ENCODE assay signal across 1 cellular context in the genomic region with DNA sequence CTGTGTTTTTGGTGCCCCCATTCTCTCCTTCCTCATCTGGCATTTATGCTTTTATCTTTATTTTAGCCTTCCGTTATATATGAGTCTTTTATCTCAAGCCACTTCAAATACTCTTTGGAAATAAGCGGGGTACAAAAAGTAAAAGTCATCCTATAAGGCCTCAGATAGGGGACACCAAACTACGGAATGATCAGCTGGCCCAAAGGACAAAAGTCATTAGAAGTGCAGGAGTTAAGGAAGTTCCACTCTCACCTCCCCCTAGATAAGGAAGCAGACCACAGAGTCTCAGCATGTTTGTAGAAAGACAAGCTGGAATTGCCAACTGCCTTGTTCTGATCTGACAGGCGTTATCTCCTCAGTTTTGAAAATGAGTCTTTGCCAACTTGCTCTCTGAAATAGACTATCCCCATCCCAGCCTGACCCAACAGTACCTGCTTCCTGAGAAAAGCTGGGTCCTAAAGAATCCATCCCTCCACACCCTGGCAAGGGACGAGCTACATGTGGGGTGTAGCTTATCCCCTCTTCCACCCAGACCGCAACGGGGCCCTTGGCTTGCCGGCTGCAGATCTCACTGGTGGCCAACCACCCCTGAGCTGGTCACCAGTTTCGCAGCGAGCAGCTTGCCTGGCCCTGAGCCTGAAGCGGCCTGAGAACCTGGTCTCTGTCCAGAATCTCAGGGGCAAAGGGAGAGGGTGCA.
TF ChIP-seq lines count a peak whose summit lies in the region.

No MANE protein-coding gene starts in this region.

TF ChIP-seq in HepG2, 621 proteins besides CTCF, POLR2A, EP300 and RAD21:
- TF ChIP-seq REL (CRISPR knock-in tag; conservative IDR thresholded peaks at IDR 0.05), result no peak
- TF ChIP-seq, protein P1, sequence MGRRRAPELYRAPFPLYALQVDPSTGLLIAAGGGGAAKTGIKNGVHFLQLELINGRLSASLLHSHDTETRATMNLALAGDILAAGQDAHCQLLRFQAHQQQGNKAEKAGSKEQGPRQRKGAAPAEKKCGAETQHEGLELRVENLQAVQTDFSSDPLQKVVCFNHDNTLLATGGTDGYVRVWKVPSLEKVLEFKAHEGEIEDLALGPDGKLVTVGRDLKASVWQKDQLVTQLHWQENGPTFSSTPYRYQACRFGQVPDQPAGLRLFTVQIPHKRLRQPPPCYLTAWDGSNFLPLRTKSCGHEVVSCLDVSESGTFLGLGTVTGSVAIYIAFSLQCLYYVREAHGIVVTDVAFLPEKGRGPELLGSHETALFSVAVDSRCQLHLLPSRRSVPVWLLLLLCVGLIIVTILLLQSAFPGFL (CRISPR knock-in tag; IDR thresholded peaks at IDR 0.05), result no peak
- TF ChIP-seq NONO (IDR thresholded peaks at IDR 0.05), result no peak
- TF ChIP-seq NONO (CRISPR knock-in tag; conservative IDR thresholded peaks at IDR 0.05), result no peak
- TF ChIP-seq NFATC3 (CRISPR knock-in tag; IDR thresholded peaks at IDR 0.05), result no peak
- no peak for TF ChIP-seq ZNF24 (IDR thresholded peaks at IDR 0.05)
- TF ChIP-seq, protein P2, sequence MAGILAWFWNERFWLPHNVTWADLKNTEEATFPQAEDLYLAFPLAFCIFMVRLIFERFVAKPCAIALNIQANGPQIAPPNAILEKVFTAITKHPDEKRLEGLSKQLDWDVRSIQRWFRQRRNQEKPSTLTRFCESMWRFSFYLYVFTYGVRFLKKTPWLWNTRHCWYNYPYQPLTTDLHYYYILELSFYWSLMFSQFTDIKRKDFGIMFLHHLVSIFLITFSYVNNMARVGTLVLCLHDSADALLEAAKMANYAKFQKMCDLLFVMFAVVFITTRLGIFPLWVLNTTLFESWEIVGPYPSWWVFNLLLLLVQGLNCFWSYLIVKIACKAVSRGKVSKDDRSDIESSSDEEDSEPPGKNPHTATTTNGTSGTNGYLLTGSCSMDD (CRISPR knock-in tag; IDR thresholded peaks at IDR 0.05), result no peak
- TF ChIP-seq THAP11 (CRISPR knock-in tag; IDR thresholded peaks at IDR 0.05), result no peak
- no peak for TF ChIP-seq ARNTL (CRISPR knock-in tag; IDR thresholded peaks at IDR 0.05)
